Comparison of ENCODE assay signal across 1 cellular context in the genomic region with DNA sequence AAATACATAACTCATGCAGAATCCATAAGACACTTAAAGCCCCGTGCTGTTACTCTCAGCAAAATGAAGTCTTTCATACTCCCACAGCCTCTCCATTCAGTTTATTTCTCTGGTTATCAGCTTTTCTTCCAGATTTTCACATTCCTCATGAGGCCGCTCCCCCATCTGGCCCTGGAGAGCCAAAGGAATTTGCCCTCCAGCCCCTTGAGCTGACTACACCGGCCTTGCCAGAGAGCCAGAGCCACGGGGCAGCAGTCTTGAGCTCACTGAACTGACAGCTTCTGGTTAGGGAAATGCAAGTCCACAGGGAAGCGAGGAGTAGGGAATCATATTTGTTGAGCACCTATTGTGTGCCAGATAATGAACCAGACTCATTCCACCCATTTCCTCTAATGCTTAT.
TF ChIP-seq lines count a peak whose summit lies in the region.

No MANE protein-coding gene starts in this region.

TF ChIP-seq in GM23338, 12 proteins besides CTCF, POLR2A, EP300 and RAD21 (continued from another document):
- TF ChIP-seq, protein P1, sequence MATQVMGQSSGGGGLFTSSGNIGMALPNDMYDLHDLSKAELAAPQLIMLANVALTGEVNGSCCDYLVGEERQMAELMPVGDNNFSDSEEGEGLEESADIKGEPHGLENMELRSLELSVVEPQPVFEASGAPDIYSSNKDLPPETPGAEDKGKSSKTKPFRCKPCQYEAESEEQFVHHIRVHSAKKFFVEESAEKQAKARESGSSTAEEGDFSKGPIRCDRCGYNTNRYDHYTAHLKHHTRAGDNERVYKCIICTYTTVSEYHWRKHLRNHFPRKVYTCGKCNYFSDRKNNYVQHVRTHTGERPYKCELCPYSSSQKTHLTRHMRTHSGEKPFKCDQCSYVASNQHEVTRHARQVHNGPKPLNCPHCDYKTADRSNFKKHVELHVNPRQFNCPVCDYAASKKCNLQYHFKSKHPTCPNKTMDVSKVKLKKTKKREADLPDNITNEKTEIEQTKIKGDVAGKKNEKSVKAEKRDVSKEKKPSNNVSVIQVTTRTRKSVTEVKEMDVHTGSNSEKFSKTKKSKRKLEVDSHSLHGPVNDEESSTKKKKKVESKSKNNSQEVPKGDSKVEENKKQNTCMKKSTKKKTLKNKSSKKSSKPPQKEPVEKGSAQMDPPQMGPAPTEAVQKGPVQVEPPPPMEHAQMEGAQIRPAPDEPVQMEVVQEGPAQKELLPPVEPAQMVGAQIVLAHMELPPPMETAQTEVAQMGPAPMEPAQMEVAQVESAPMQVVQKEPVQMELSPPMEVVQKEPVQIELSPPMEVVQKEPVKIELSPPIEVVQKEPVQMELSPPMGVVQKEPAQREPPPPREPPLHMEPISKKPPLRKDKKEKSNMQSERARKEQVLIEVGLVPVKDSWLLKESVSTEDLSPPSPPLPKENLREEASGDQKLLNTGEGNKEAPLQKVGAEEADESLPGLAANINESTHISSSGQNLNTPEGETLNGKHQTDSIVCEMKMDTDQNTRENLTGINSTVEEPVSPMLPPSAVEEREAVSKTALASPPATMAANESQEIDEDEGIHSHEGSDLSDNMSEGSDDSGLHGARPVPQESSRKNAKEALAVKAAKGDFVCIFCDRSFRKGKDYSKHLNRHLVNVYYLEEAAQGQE (IDR thresholded peaks at IDR 0.05; ENCODE audit: unreplicated experiment): no peak
- no peak for TF ChIP-seq POLR2AphosphoS5 (IDR thresholded peaks at IDR 0.05; ENCODE audit: low read depth)
- no peak for TF ChIP-seq ZNF114 (CRISPR knock-in tag; IDR thresholded peaks at IDR 0.05)
- TF ChIP-seq, protein P2, sequence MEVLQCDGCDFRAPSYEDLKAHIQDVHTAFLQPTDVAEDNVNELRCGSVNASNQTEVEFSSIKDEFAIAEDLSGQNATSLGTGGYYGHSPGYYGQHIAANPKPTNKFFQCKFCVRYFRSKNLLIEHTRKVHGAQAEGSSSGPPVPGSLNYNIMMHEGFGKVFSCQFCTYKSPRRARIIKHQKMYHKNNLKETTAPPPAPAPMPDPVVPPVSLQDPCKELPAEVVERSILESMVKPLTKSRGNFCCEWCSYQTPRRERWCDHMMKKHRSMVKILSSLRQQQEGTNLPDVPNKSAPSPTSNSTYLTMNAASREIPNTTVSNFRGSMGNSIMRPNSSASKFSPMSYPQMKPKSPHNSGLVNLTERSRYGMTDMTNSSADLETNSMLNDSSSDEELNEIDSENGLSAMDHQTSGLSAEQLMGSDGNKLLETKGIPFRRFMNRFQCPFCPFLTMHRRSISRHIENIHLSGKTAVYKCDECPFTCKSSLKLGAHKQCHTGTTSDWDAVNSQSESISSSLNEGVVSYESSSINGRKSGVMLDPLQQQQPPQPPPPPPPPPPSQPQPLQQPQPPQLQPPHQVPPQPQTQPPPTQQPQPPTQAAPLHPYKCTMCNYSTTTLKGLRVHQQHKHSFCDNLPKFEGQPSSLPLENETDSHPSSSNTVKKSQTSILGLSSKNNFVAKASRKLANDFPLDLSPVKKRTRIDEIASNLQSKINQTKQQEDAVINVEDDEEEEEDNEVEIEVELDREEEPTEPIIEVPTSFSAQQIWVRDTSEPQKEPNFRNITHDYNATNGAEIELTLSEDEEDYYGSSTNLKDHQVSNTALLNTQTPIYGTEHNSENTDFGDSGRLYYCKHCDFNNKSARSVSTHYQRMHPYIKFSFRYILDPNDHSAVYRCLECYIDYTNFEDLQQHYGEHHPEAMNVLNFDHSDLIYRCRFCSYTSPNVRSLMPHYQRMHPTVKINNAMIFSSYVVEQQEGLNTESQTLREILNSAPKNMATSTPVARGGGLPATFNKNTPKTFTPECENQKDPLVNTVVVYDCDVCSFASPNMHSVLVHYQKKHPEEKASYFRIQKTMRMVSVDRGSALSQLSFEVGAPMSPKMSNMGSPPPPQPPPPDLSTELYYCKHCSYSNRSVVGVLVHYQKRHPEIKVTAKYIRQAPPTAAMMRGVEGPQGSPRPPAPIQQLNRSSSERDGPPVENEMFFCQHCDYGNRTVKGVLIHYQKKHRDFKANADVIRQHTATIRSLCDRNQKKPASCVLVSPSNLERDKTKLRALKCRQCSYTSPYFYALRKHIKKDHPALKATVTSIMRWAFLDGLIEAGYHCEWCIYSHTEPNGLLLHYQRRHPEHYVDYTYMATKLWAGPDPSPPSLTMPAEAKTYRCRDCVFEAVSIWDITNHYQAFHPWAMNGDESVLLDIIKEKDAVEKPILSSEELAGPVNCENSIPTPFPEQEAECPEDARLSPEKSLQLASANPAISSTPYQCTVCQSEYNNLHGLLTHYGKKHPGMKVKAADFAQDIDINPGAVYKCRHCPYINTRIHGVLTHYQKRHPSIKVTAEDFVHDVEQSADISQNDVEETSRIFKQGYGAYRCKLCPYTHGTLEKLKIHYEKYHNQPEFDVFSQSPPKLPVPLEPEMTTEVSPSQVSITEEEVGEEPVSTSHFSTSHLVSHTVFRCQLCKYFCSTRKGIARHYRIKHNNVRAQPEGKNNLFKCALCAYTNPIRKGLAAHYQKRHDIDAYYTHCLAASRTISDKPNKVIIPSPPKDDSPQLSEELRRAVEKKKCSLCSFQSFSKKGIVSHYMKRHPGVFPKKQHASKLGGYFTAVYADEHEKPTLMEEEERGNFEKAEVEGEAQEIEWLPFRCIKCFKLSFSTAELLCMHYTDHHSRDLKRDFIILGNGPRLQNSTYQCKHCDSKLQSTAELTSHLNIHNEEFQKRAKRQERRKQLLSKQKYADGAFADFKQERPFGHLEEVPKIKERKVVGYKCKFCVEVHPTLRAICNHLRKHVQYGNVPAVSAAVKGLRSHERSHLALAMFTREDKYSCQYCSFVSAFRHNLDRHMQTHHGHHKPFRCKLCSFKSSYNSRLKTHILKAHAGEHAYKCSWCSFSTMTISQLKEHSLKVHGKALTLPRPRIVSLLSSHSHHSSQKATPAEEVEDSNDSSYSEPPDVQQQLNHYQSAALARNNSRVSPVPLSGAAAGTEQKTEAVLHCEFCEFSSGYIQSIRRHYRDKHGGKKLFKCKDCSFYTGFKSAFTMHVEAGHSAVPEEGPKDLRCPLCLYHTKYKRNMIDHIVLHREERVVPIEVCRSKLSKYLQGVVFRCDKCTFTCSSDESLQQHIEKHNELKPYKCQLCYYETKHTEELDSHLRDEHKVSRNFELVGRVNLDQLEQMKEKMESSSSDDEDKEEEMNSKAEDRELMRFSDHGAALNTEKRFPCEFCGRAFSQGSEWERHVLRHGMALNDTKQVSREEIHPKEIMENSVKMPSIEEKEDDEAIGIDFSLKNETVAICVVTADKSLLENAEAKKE (CRISPR knock-in tag; IDR thresholded peaks at IDR 0.05): no peak
- no peak for TF ChIP-seq EZH2phosphoT487 (IDR thresholded peaks at IDR 0.05; ENCODE audit: unreplicated experiment)
- TF ChIP-seq NANOG (IDR thresholded peaks at IDR 0.05; ENCODE audit: borderline replicate concordance): no peak
- TF ChIP-seq STAT1 (IDR thresholded peaks at IDR 0.05; ENCODE audit: unreplicated experiment): no peak
